ENCODE assay signal across 18 cellular contexts in genomic region chr20:38170914-38171300, GRCh38. TPM values are rescaled to one million over a fixed set of nuclear protein-coding genes. Genes with fewer than 3 reads are reported as not detected.
DNase-seq lines count a peak whose midpoint lies in the region; ATAC-seq and TF ChIP-seq lines count a peak whose summit lies in the region.
"Had no signal": no experiment of that assay in that cellular context is flagged by ENCODE, and none has a peak within 500 bp of the region (broad histone marks: within the 10 kb centered on the region; RNA-seq: fewer than 3 reads in every experiment).

No MANE protein-coding gene starts in this region.

- H3K27ac ChIP-seq in RWPE2 (ENCODE audit: poor library complexity, severe bottlenecking) (peak overlapping the region; percentile 97), mesodermal cell (ENCODE audit: low read depth, low read length, severe bottlenecking) (peak overlapping the region; percentile 72), upper lobe of right lung (peak overlapping the region; percentile 20)

- H3K4me1 ChIP-seq in RWPE2 (ENCODE audit: insufficient read depth, poor library complexity, severe bottlenecking) (peaks cover 61% of the 10 kb centered on the region), mesodermal cell (ENCODE audit: control insufficient read depth, insufficient read depth, low read length, poor library complexity, severe bottlenecking) (peaks cover 53% of the 10 kb centered on the region), upper lobe of right lung (peaks cover 38% of the 10 kb centered on the region)

- DNase-seq in RWPE2 (ENCODE audit: low spot score): no peak
- no peak for DNase-seq in endothelial cell (ENCODE audit: low spot score)
- peak; percentile 28 for DNase-seq in upper lobe of right lung
- DNase-seq in HT-29 (ENCODE audit: low spot score): no peak
- no peak for DNase-seq in Kasumi-1 (lab: John Stamatoyannopoulos, UW)
- no peak for DNase-seq in NCI-H187 (lab: John Stamatoyannopoulos, UW)
- DNase-seq: activated gamma-delta T cell; amygdala; BE2C; dermis blood vessel endothelial cell; MV-4-11; naive thymus-derived CD4-positive, alpha-beta T cell; NCI-H2029; stimulated activated CD4-positive, alpha-beta T cell treated with anti-CD3 and anti-CD28 coated beads, Interleukin-1b, Interleukin-23, amount 100 ng/mL, for 48 hours; T1000 had no signal

- H3K27ac Mint-ChIP-seq in endothelial cell (ENCODE audit: unreplicated experiment): peak overlapping the region; percentile 13
- H3K27ac Mint-ChIP-seq: IgD-negative memory B cell; naive thymus-derived CD4-positive, alpha-beta T cell had no signal

- H3K4me1 Mint-ChIP-seq in endothelial cell (ENCODE audit: unreplicated experiment): peaks cover 23% of the 10 kb centered on the region

- no peaks in the 10 kb centered on the region for H3K27me3 ChIP-seq in RWPE2 (ENCODE audit: insufficient read depth, poor library complexity, severe bottlenecking)
- H3K27me3 ChIP-seq in upper lobe of right lung: no peaks in the 10 kb centered on the region
- H3K27me3 ChIP-seq: BE2C had no signal

- no peaks in the 10 kb centered on the region for H3K36me3 Mint-ChIP-seq in endothelial cell (ENCODE audit: low read depth, unreplicated experiment)
- H3K36me3 Mint-ChIP-seq: naive thymus-derived CD4-positive, alpha-beta T cell had no signal

- H3K9me3 Mint-ChIP-seq in endothelial cell (ENCODE audit: unreplicated experiment): no peaks in the 10 kb centered on the region
- H3K9me3 Mint-ChIP-seq: IgD-negative memory B cell had no signal

- intact Hi-C loops in upper lobe of right lung (cut with DNase I): no loop called here

- no peak overlapping the region for H3K4me3 Mint-ChIP-seq in endothelial cell (ENCODE audit: unreplicated experiment)
- H3K4me3 Mint-ChIP-seq: IgD-negative memory B cell; naive thymus-derived CD4-positive, alpha-beta T cell had no signal

- H3K4me3 ChIP-seq in RWPE2 (ENCODE audit: severe bottlenecking) (no peak overlapping the region), mesodermal cell (ENCODE audit: extremely low read depth, insufficient read depth, low read length, poor library complexity, severe bottlenecking) (no peak overlapping the region), upper lobe of right lung (no peak overlapping the region)
- H3K4me3 ChIP-seq: lung had no signal

- no peak for ATAC-seq in RWPE2 (ENCODE audit: low read depth)
- ATAC-seq in upper lobe of right lung: no peak
- ATAC-seq: naive thymus-derived CD4-positive, alpha-beta T cell had no signal

- WGBS in mesodermal cell (ENCODE audit: insufficient coverage in 2 of 2), 2 experiments: 60 to 80% methylated on average over 1 to 3 of the region's 6 CpGs

- peaks cover 2% of the 10 kb centered on the region for H3K27me3 Mint-ChIP-seq in endothelial cell (ENCODE audit: unreplicated experiment)
- H3K27me3 Mint-ChIP-seq: IgD-negative memory B cell had no signal

- TF ChIP-seq CTCF in RWPE2 (IDR thresholded peaks at IDR 0.05; ENCODE audit: poor library complexity, severe bottlenecking): no peak
- TF ChIP-seq CTCF in endothelial cell (IDR thresholded peaks at IDR 0.05; ENCODE audit: unreplicated experiment): no peak
- TF ChIP-seq CTCF in upper lobe of right lung (IDR thresholded peaks at IDR 0.05): no peak

- H3K9me3 ChIP-seq in RWPE2 (ENCODE audit: severe bottlenecking) (no peaks in the 10 kb centered on the region), mesodermal cell (ENCODE audit: control insufficient read depth, low read length) (no peaks in the 10 kb centered on the region), upper lobe of right lung (no peaks in the 10 kb centered on the region)
- H3K9me3 ChIP-seq: BE2C had no signal

- H3K36me3 ChIP-seq in RWPE2 (ENCODE audit: low read depth): no peaks in the 10 kb centered on the region
- no peaks in the 10 kb centered on the region for H3K36me3 ChIP-seq in mesodermal cell (ENCODE audit: control insufficient read depth, insufficient read depth, low read length)
- no peaks in the 10 kb centered on the region for H3K36me3 ChIP-seq in upper lobe of right lung
- H3K36me3 ChIP-seq: BE2C had no signal

RNA-seq across cellular contexts. Expression of gene TGM2, which starts 5.8 kb away (rescaled TPM):
- total RNA-seq in endothelial cell (ENCODE audit: unreplicated experiment) (216 TPM), upper lobe of right lung (562 TPM)
- 118 TPM for polyA plus RNA-seq in mesodermal cell (2013, experiment 1 of 2)
- 115 TPM for polyA plus RNA-seq in mesodermal cell (2013, experiment 2 of 2)
- total RNA-seq in HT-29 (2014; rRNA removed; shearing (Covaris generic)): 253 and 254 TPM in 2 replicates
- polyA plus RNA-seq: naive thymus-derived CD4-positive, alpha-beta T cell had no signal

Comparison
In these comparisons a context has a peak if more than half of its experiments do, and no peak if none do; other contexts are left out.
1. H3K27ac ChIP-seq: peak in every context shown above with its lines; median percentile 97 in RWPE2; 72 in mesodermal cell; 20 in upper lobe of right lung.